In the genomic region with DNA sequence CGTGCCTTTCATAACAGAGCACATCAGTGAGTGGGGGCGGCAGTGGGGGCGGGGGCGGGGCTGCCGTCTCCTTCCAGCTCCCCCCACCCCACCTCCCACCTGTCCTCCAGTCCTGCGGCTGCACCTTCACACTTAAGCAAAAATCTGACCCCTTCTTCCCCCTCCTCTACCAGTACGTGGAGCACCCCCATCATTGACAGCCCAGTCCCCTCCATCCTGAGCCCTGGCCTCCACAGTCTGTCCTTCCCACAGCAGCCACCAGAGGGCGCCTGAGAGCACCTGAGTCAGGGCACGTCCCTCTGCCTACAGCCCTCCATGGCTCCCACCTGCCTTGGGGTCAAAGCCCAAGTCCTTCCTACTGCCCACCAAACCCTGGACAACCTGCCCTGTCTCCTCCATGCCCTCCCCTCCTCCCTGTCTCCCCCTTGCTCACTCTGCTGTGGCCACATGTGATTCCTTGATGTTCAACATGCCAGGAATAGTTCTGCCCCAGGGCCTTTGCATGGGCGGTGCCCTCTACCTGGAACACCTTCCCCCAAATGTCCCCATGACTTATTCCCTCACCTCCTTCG, we compare ENCODE assay signal across 1 cellular context.
TF ChIP-seq lines count a peak whose summit lies in the region.

No MANE protein-coding gene starts in this region.

TF ChIP-seq in GM12878, 131 proteins besides CTCF, POLR2A, EP300 and RAD21 (continued from another document):
- TF ChIP-seq, protein P1, sequence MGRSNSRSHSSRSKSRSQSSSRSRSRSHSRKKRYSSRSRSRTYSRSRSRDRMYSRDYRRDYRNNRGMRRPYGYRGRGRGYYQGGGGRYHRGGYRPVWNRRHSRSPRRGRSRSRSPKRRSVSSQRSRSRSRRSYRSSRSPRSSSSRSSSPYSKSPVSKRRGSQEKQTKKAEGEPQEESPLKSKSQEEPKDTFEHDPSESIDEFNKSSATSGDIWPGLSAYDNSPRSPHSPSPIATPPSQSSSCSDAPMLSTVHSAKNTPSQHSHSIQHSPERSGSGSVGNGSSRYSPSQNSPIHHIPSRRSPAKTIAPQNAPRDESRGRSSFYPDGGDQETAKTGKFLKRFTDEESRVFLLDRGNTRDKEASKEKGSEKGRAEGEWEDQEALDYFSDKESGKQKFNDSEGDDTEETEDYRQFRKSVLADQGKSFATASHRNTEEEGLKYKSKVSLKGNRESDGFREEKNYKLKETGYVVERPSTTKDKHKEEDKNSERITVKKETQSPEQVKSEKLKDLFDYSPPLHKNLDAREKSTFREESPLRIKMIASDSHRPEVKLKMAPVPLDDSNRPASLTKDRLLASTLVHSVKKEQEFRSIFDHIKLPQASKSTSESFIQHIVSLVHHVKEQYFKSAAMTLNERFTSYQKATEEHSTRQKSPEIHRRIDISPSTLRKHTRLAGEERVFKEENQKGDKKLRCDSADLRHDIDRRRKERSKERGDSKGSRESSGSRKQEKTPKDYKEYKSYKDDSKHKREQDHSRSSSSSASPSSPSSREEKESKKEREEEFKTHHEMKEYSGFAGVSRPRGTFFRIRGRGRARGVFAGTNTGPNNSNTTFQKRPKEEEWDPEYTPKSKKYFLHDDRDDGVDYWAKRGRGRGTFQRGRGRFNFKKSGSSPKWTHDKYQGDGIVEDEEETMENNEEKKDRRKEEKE (IDR thresholded peaks at IDR 0.05) = no peak
- TF ChIP-seq PAX8 (IDR thresholded peaks at IDR 0.05) (no peak), NKRF (conservative IDR thresholded peaks at IDR 0.05) (peak; percentile 66; the same call in 1 of the 2 replicates), HDAC2 (IDR thresholded peaks at IDR 0.05) (peak; percentile 92; the same call in 1 of the 2 replicates), RB1 (IDR thresholded peaks at IDR 0.05; ENCODE audit: borderline replicate concordance) (peak; percentile 56; the same call in 1 of the 2 replicates), TARDBP (IDR thresholded peaks at IDR 0.05; ENCODE audit: borderline replicate concordance) (0 out of 2 replicates have a peak, but pooled peaks have one; percentile 32), RUNX3 (IDR thresholded peaks at IDR 0.05; ENCODE audit: low read length) (peak; percentile 35; the same call in 1 of the 2 replicates), SREBF1 (IDR thresholded peaks at IDR 0.05; ENCODE audit: low read length) (no peak), KDM1A (IDR thresholded peaks at IDR 0.05; ENCODE audit: borderline replicate concordance) (peak; percentile 97), HDGF (IDR thresholded peaks at IDR 0.05) (peak; percentile 94), ZNF24 (IDR thresholded peaks at IDR 0.05) (peak; percentile 82), IRF4 (IDR thresholded peaks at IDR 0.05; ENCODE audit: low read depth, low read length) (0 out of 2 replicates have a peak, but pooled peaks have one; percentile 42), IKZF1 (conservative IDR thresholded peaks at IDR 0.05) (peak; percentile 27; the same call in 1 of the 2 replicates), SMC3 (IDR thresholded peaks at IDR 0.05; ENCODE audit: borderline replicate concordance, low read length) (peak; percentile 36; the same call in 1 of the 2 replicates), ZBED1 (IDR thresholded peaks at IDR 0.05; ENCODE audit: borderline replicate concordance) (no peak)
- TF ChIP-seq, protein P2, sequence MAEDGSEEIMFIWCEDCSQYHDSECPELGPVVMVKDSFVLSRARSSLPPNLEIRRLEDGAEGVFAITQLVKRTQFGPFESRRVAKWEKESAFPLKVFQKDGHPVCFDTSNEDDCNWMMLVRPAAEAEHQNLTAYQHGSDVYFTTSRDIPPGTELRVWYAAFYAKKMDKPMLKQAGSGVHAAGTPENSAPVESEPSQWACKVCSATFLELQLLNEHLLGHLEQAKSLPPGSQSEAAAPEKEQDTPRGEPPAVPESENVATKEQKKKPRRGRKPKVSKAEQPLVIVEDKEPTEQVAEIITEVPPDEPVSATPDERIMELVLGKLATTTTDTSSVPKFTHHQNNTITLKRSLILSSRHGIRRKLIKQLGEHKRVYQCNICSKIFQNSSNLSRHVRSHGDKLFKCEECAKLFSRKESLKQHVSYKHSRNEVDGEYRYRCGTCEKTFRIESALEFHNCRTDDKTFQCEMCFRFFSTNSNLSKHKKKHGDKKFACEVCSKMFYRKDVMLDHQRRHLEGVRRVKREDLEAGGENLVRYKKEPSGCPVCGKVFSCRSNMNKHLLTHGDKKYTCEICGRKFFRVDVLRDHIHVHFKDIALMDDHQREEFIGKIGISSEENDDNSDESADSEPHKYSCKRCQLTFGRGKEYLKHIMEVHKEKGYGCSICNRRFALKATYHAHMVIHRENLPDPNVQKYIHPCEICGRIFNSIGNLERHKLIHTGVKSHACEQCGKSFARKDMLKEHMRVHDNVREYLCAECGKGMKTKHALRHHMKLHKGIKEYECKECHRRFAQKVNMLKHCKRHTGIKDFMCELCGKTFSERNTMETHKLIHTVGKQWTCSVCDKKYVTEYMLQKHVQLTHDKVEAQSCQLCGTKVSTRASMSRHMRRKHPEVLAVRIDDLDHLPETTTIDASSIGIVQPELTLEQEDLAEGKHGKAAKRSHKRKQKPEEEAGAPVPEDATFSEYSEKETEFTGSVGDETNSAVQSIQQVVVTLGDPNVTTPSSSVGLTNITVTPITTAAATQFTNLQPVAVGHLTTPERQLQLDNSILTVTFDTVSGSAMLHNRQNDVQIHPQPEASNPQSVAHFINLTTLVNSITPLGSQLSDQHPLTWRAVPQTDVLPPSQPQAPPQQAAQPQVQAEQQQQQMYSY (CRISPR knock-in tag; IDR thresholded peaks at IDR 0.05) = no peak
- TF ChIP-seq, protein P3, sequence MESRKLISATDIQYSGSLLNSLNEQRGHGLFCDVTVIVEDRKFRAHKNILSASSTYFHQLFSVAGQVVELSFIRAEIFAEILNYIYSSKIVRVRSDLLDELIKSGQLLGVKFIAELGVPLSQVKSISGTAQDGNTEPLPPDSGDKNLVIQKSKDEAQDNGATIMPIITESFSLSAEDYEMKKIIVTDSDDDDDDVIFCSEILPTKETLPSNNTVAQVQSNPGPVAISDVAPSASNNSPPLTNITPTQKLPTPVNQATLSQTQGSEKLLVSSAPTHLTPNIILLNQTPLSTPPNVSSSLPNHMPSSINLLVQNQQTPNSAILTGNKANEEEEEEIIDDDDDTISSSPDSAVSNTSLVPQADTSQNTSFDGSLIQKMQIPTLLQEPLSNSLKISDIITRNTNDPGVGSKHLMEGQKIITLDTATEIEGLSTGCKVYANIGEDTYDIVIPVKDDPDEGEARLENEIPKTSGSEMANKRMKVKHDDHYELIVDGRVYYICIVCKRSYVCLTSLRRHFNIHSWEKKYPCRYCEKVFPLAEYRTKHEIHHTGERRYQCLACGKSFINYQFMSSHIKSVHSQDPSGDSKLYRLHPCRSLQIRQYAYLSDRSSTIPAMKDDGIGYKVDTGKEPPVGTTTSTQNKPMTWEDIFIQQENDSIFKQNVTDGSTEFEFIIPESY (IDR thresholded peaks at IDR 0.05) = 0 out of 2 replicates have a peak, but pooled peaks have one; percentile 17
